In genomic region chr10:114876169-114876568, GRCh38 we compare ENCODE assay signal across 1 cellular context.
TF ChIP-seq lines count a peak whose summit lies in the region.

No MANE protein-coding gene starts in this region.

TF ChIP-seq in H1, 55 proteins besides CTCF, POLR2A, EP300 and RAD21:
- TF ChIP-seq HDAC2 (IDR thresholded peaks at IDR 0.05; ENCODE audit: borderline replicate concordance in 1 of 2, low read depth in 2 of 2, low read length in 2 of 2) (no peak), JUND (IDR thresholded peaks at IDR 0.05; ENCODE audit: low read length) (no peak), NANOG (IDR thresholded peaks at IDR 0.05; ENCODE audit: insufficient read depth, low read depth, low read length, poor library complexity, severe bottlenecking) (no peak), GTF2F1 (IDR thresholded peaks at IDR 0.05; ENCODE audit: borderline replicate concordance, low read depth, low read length) (no peak), SP4 (IDR thresholded peaks at IDR 0.05; ENCODE audit: low read length) (no peak), TAF7 (optimal IDR thresholded peaks at IDR 0.05; ENCODE audit: borderline replicate concordance, low read depth, low read length) (no peak), CBX8 (IDR thresholded peaks at IDR 0.05; ENCODE audit: borderline replicate concordance, low read depth, low read length) (no peak), CEBPB (IDR thresholded peaks at IDR 0.05; ENCODE audit: low read depth, low read length) (no peak), ZNF274 (IDR thresholded peaks at IDR 0.05; ENCODE audit: borderline replicate concordance, extremely low read depth, low read length) (no peak), CHD1 (IDR thresholded peaks at IDR 0.05; ENCODE audit: low read depth, low read length) (no peak), EGR1 (IDR thresholded peaks at IDR 0.05; ENCODE audit: borderline replicate concordance, low read depth, low read length) (no peak), KDM5A (IDR thresholded peaks at IDR 0.05; ENCODE audit: low read length) (no peak), SIN3A (conservative IDR thresholded peaks at IDR 0.05 in 1 of 2, IDR thresholded peaks at IDR 0.05 in 1 of 2; ENCODE audit: low read depth in 1 of 2, low read length in 2 of 2) (no peak), TAF1 (IDR thresholded peaks at IDR 0.05; ENCODE audit: low read depth, low read length) (no peak), E2F6 (IDR thresholded peaks at IDR 0.05) (no peak), KDM4A (IDR thresholded peaks at IDR 0.05; ENCODE audit: low read depth, low read length, severe bottlenecking) (no peak), PHF8 (conservative IDR thresholded peaks at IDR 0.05; ENCODE audit: low read depth, low read length) (no peak), ATF2 (IDR thresholded peaks at IDR 0.05; ENCODE audit: low read length) (no peak), CHD2 (IDR thresholded peaks at IDR 0.05; ENCODE audit: low read length) (no peak)
